Comparison of ENCODE assay signal across 9 cellular contexts in genomic region chr12:51307655-51308593, GRCh38. TPM values are rescaled to one million over a fixed set of nuclear protein-coding genes. Genes with fewer than 3 reads are reported as not detected.
A peak's percentile ranks its signal among the peaks of the same experiment; 100 is the strongest.
DNase-seq lines count a peak whose midpoint lies in the region; ATAC-seq and TF ChIP-seq lines count a peak whose summit lies in the region.
"Had no signal": no experiment of that assay in that cellular context is flagged by ENCODE, and none has a peak within 500 bp of the region (broad histone marks: within the 10 kb centered on the region; RNA-seq: fewer than 3 reads in every experiment).

No MANE protein-coding gene starts in this region.

- H3K9me3 Mint-ChIP-seq in osteocyte (ENCODE audit: unreplicated experiment), result no peaks in the 10 kb centered on the region

- DNase-seq in Daoy (ENCODE audit: low read depth) (peak; percentile 85), RPMI7951 (ENCODE audit: low read depth) (peak; percentile 52), epithelial cell of proximal tubule (ENCODE audit: low read depth) (peak; percentile 75), osteocyte (ENCODE audit: extremely low spot score, unreplicated experiment) (no peak), GM13977 (ENCODE audit: low spot score) (no peak), NCI-H526 (lab: John Stamatoyannopoulos, UW) (no peak)
- DNase-seq in effector CD4-positive, alpha-beta T cell, result no peak
- DNase-seq: NCI-H2029 treated with DMSO at 0.1 percent for 48 hours had no signal

- H3K27ac Mint-ChIP-seq in osteocyte (ENCODE audit: unreplicated experiment), result peak overlapping the region; percentile 52

- in situ Hi-C loops in GM13977 (cut with MboI; ENCODE audit: low pct_unique_long_range_greater_than_20kb, low sequenced_read_pairs, unreplicated experiment), result no loop called here

- no peaks in the 10 kb centered on the region for H3K27me3 Mint-ChIP-seq in osteocyte (ENCODE audit: unreplicated experiment)

- no peak overlapping the region for H3K4me3 ChIP-seq in epithelial cell of proximal tubule (ENCODE audit: low read depth, low read length)

- no peak overlapping the region for H3K4me3 Mint-ChIP-seq in osteocyte (ENCODE audit: unreplicated experiment)

- H3K36me3 Mint-ChIP-seq in osteocyte (ENCODE audit: unreplicated experiment), result no peaks in the 10 kb centered on the region

- TF ChIP-seq CTCF in epithelial cell of proximal tubule (conservative IDR thresholded peaks at IDR 0.05; ENCODE audit: low read depth, low read length), result no peak
- TF ChIP-seq CTCF in osteocyte (IDR thresholded peaks at IDR 0.05), result no peak
- no peak for TF ChIP-seq CTCF in GM13977 (IDR thresholded peaks at IDR 0.05; ENCODE audit: extremely low read depth, insufficient read depth, missing control alignments)

- no peak for ATAC-seq in HG03139 (IDR thresholded peaks at IDR 0.05; ENCODE audit: unreplicated experiment)

- H3K4me1 Mint-ChIP-seq in osteocyte (ENCODE audit: unreplicated experiment), result peaks cover 13% of the 10 kb centered on the region

RNA-seq across cellular contexts. Expression of gene BIN2, which starts 16.1 kb away (rescaled TPM):
- total RNA-seq in Daoy (2014; rRNA removed; shearing (Covaris generic)), result not detected in 2 replicates
- total RNA-seq in RPMI7951 (2014; rRNA removed; shearing (Covaris generic)), result not detected in 2 replicates
- not detected in 2 replicates for total RNA-seq in epithelial cell of proximal tubule
- not detected in 2 replicates for total RNA-seq in osteocyte

RNA-seq across cellular contexts. Expression of gene SMAGP, which starts 37.7 kb away (rescaled TPM):
- 10.4 and 26.9 TPM in 2 replicates for total RNA-seq in Daoy (2014; rRNA removed; shearing (Covaris generic))
- total RNA-seq in RPMI7951 (2014; rRNA removed; shearing (Covaris generic)), result 20.4 and 23.9 TPM in 2 replicates
- total RNA-seq in epithelial cell of proximal tubule (29.3 and 42.2 TPM in 2 replicates), osteocyte (4.3 and 7.1 TPM in 2 replicates)

RNA-seq across cellular contexts. Expression of gene CELA1, which starts 38.6 kb away (rescaled TPM):
- total RNA-seq in Daoy (2014; rRNA removed; shearing (Covaris generic)), result not detected in 2 replicates
- 0.10 TPM in 1 of 2 replicates, not detected in the other for total RNA-seq in RPMI7951 (2014; rRNA removed; shearing (Covaris generic))
- total RNA-seq in epithelial cell of proximal tubule (not detected in 2 replicates), osteocyte (not detected in 2 replicates)

Comparison
In these comparisons a context has a peak if more than half of its experiments do, and no peak if none do; other contexts are left out.
1. DNase-seq: peak in Daoy (single experiment), RPMI7951 (single experiment) and epithelial cell of proximal tubule (single experiment); none in osteocyte (single experiment), effector CD4-positive, alpha-beta T cell (single experiment), GM13977 (single experiment) and NCI-H526 (0 of 2).